8 cellular contexts compared by ENCODE assay signal in the genomic region with DNA sequence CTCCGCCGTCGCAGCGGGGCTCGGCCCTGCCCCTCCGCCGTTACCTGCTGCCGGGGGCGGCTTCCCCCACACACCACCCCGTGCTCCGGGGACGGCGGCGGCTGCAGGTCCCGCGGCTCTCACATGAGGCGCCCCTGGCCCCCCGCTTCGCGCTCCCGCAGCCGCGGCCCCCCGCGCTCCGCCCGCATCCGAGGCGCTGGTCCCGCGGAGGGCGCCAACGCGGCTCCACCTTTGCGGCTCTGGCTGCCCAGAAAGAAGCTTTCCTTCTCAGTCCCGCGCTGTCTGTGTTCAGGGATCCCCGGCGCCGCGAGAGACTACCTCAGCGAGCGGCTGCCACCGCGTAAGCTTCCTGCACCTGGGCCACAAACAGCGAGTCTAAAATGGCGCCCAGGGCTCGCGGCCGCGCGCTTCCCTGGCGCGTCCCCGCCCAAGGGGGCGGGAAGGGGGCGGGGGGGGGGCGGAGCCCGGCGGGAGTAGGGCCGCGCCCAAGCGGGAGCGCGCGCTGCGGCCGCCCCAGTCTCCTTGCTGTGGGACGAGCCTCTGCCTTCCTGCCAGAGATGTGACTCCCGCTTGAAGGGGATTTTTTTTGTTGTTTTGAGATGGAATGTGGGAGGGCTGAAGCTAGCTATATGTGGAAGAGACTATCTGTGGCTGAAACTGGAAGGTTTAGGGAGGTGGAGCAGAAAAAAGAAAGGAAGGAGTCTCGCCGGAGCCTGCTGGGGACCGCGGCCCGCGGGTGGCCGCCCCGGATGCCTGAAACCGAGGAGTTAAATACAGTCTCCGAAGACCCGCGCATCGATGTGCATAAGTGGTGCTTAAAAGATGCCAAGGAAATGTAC. TPM values are rescaled to one million over a fixed set of nuclear protein-coding genes. Genes with fewer than 3 reads are reported as not detected.
DNase-seq lines count a peak whose midpoint lies in the region; ATAC-seq and TF ChIP-seq lines count a peak whose summit lies in the region.

A gene with protein sequence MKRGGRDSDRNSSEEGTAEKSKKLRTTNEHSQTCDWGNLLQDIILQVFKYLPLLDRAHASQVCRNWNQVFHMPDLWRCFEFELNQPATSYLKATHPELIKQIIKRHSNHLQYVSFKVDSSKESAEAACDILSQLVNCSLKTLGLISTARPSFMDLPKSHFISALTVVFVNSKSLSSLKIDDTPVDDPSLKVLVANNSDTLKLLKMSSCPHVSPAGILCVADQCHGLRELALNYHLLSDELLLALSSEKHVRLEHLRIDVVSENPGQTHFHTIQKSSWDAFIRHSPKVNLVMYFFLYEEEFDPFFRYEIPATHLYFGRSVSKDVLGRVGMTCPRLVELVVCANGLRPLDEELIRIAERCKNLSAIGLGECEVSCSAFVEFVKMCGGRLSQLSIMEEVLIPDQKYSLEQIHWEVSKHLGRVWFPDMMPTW (minus strand): TSS at position 377 of the 839 bp plus-strand sequence. CDS start 5,299 bp downstream, outside the sequence.

- DNase-seq in DMS153 (lab: John Stamatoyannopoulos, UW): peak; percentile 67
- peak; percentile 94 for DNase-seq in IMR-90
- DNase-seq in activated T-cell treated with anti-CD3 and anti-CD28 coated beads, Interleukin-2, amount 50 U/mL, for 24 hours: peak; percentile 90
- DNase-seq in erythroblast (lab: John Stamatoyannopoulos, UW): peak; percentile 89 to 93
- peak; percentile 83 for DNase-seq in stimulated activated CD8-positive, alpha-beta memory T cell treated with anti-CD3 and anti-CD28 coated beads, Interleukin-4, amount 100 ng/mL, for 48 hours

- H3K27ac ChIP-seq in IMR-90 (ENCODE audit: insufficient read depth, low read length): peak within 1 kb of the TSS; percentile 94

- CTCF ChIA-PET in IMR-90 (lab: Yijun Ruan, JAX): interaction anchor here (1.3 kb wide), 1 partner anchor 47 kb away, joined by 4 read pairs; no protein-coding TSS in a partner anchor

- H4K5ac ChIP-seq in IMR-90 (ENCODE audit: low read depth, low read length): peak within 1 kb of the TSS; percentile 81

- peak within 1 kb of the TSS; percentile 71 for H3K56ac ChIP-seq in IMR-90 (ENCODE audit: extremely low read depth, insufficient read depth, low read length)

- 0% methylated on average over 30 of the region's 83 CpGs; no CpG with 5 or more reads in 1 of the 2 experiments for WGBS in IMR-90 (ENCODE audit: extremely low coverage in 2 of 2, insufficient read length in 1 of 2), 2 experiments

- H3K9ac ChIP-seq in IMR-90 (ENCODE audit: low read depth, low read length) (peak within 1 kb of the TSS; percentile 91), mucosa of stomach (ENCODE audit: low read length) (peak within 1 kb of the TSS; percentile 97)

- peak within 1 kb of the TSS; percentile 99 for H3K4me2 ChIP-seq in IMR-90 (ENCODE audit: low read depth, low read length)

- dilution Hi-C loops in IMR-90 (cut with HindIII; ENCODE audit: low sequenced_read_pairs, unreplicated experiment): no loop called here

- ATAC-seq in GM21529 (IDR thresholded peaks at IDR 0.05; ENCODE audit: unreplicated experiment) (peak; percentile 47), IMR-90 (ENCODE audit: low read depth) (peak; percentile 81)

- H3K4ac ChIP-seq in IMR-90 (ENCODE audit: low read depth, low read length): peak within 1 kb of the TSS; percentile 83

- H2AK5ac ChIP-seq in IMR-90 (ENCODE audit: low read depth, low read length): peak within 1 kb of the TSS; percentile 36; the same call in 1 of the 2 replicates

- peaks cover 35% of the 10 kb centered on the region for H4K20me1 ChIP-seq in IMR-90 (ENCODE audit: insufficient read depth, low read length)

- H4K91ac ChIP-seq in IMR-90 (ENCODE audit: insufficient read depth, low read depth, low read length): peak within 1 kb of the TSS; percentile 77

- peak within 1 kb of the TSS; percentile 88 for H3K23ac ChIP-seq in IMR-90 (ENCODE audit: low read depth, low read length)

- peaks cover 12% of the 10 kb centered on the region for H3K4me1 ChIP-seq in IMR-90 (ENCODE audit: control insufficient read depth, insufficient read depth, low read length)
- peaks cover 13% of the 10 kb centered on the region for H3K4me1 ChIP-seq in mucosa of stomach (ENCODE audit: control insufficient read depth, insufficient read depth, low read length)

- in situ Hi-C loops in IMR-90 (cut with MboI; ENCODE audit: low sequenced_read_pairs): no loop called here

- peak within 1 kb of the TSS; percentile 93 for H2BK5ac ChIP-seq in IMR-90 (ENCODE audit: low read depth, low read length, poor library complexity, severe bottlenecking)

- no peak for TF ChIP-seq CTCF in IMR-90 (conservative IDR thresholded peaks at IDR 0.05; ENCODE audit: low read depth, low read length)

- peaks cover 36% of the 10 kb centered on the region for H3K36me3 Mint-ChIP-seq in activated T-cell treated with anti-CD3 and anti-CD28 coated beads, Interleukin-2, amount 50 U/mL, for 24 hours (ENCODE audit: low read depth)

- H3K9me3 ChIP-seq in IMR-90 (ENCODE audit: control insufficient read depth, insufficient read depth, low read length) (no peaks in the 10 kb centered on the region), mucosa of stomach (ENCODE audit: control insufficient read depth, low read length) (no peaks in the 10 kb centered on the region)

- peaks cover 9% of the 10 kb centered on the region for H3K9me1 ChIP-seq in IMR-90 (ENCODE audit: insufficient read depth, low read length)

- H3K4me3 ChIP-seq in IMR-90 (ENCODE audit: insufficient read depth, low read depth, low read length) (peak within 1 kb of the TSS; percentile 93), mucosa of stomach (ENCODE audit: low read length) (peak within 1 kb of the TSS; percentile 76)

- no TSS peak for BruUV-seq in IMR-90 (replicated peaks; lab: Mats Ljungman, UMichigan)

- peaks cover 6 to 33% of the 10 kb centered on the region in 2 experiments; a peak in 3 of 4 replicates for H3K79me1 ChIP-seq in IMR-90 (ENCODE audit: low read depth in 1 of 2, low read length in 2 of 2)

- peak within 1 kb of the TSS; percentile 97 for H2AFZ ChIP-seq in IMR-90 (replicated peaks; ENCODE audit: low read length, poor library complexity)

- H3K14ac ChIP-seq in IMR-90 (replicated peaks; ENCODE audit: low read depth, low read length): peak within 1 kb of the TSS; percentile 79

- TF ChIP-seq POLR2A in IMR-90 (IDR thresholded peaks at IDR 0.05; ENCODE audit: low read depth, low read length): peak; percentile 53; the same call in 1 of the 2 replicates
- peak; percentile 68 for TF ChIP-seq POLR2A in erythroblast (IDR thresholded peaks at IDR 0.05; ENCODE audit: low read length)

- H4K8ac ChIP-seq in IMR-90 (ENCODE audit: low read depth in 2 of 2, low read length in 2 of 2): peak within 1 kb of the TSS; percentile 10 to 87

- TF ChIP-seq RAD21 in IMR-90 (IDR thresholded peaks at IDR 0.05; ENCODE audit: low read length): no peak

- peak within 1 kb of the TSS; percentile 60 for H2BK120ac ChIP-seq in IMR-90 (ENCODE audit: low read depth, low read length)

- H3K27me3 ChIP-seq in IMR-90 (ENCODE audit: control insufficient read depth, insufficient read depth, low read length): no peaks in the 10 kb centered on the region
- no peaks in the 10 kb centered on the region for H3K27me3 ChIP-seq in mucosa of stomach (ENCODE audit: control insufficient read depth, insufficient read depth, low read length)

- H3K9me3 Mint-ChIP-seq in activated T-cell treated with anti-CD3 and anti-CD28 coated beads, Interleukin-2, amount 50 U/mL, for 24 hours: no peaks in the 10 kb centered on the region

- H2BK15ac ChIP-seq in IMR-90 (ENCODE audit: low read depth, low read length): peak within 1 kb of the TSS; percentile 93; the same call in 1 of the 3 replicates

- POLR2A ChIA-PET in IMR-90 (lab: Charles Lee; ENCODE audit: unreplicated experiment): no interaction called here

- no peaks in the 10 kb centered on the region for H3K27me3 Mint-ChIP-seq in activated T-cell treated with anti-CD3 and anti-CD28 coated beads, Interleukin-2, amount 50 U/mL, for 24 hours

- H3K18ac ChIP-seq in IMR-90 (ENCODE audit: low read depth, low read length): peak within 1 kb of the TSS; percentile 63

- H3K4me1 Mint-ChIP-seq in activated T-cell treated with anti-CD3 and anti-CD28 coated beads, Interleukin-2, amount 50 U/mL, for 24 hours (ENCODE audit: low read depth): peaks cover 56% of the 10 kb centered on the region

- peak within 1 kb of the TSS; percentile 98 for H2AK9ac ChIP-seq in IMR-90 (replicated peaks; ENCODE audit: low read depth, low read length, poor library complexity)

- H3K36me3 ChIP-seq in IMR-90 (ENCODE audit: control insufficient read depth, insufficient read depth, low read length) (no peaks in the 10 kb centered on the region), mucosa of stomach (ENCODE audit: control insufficient read depth, insufficient read depth, low read length) (no peaks in the 10 kb centered on the region)

- no peak within 1 kb of the TSS for H2BK20ac ChIP-seq in IMR-90 (ENCODE audit: low read depth, low read length)

- intact Hi-C loops in IMR-90 (cut with micrococcal nuclease): loop anchor here (1.0 to 2.0 kb wide), 2 partner anchors 300 to 451 kb away; a partner anchor contains a TSS

- peak within 1 kb of the TSS; percentile 99 for H3K27ac Mint-ChIP-seq in activated T-cell treated with anti-CD3 and anti-CD28 coated beads, Interleukin-2, amount 50 U/mL, for 24 hours

- peak within 1 kb of the TSS; percentile 90 for H3K4me3 Mint-ChIP-seq in activated T-cell treated with anti-CD3 and anti-CD28 coated beads, Interleukin-2, amount 50 U/mL, for 24 hours

TF ChIP-seq in IMR-90, 13 proteins besides CTCF, POLR2A, EP300 and RAD21 (continues in another document):
- peak; percentile 20; the same call in 1 of the 2 replicates for TF ChIP-seq MXI1 (IDR thresholded peaks at IDR 0.05; ENCODE audit: borderline replicate concordance, low read depth, low read length)

TF ChIP-seq in PFSK-1, 5 proteins besides CTCF, POLR2A, EP300 and RAD21 (continues in another document):
- TF ChIP-seq FOXP2 (optimal IDR thresholded peaks at IDR 0.05; ENCODE audit: borderline replicate concordance, extremely low read depth, extremely low read length, insufficient read depth) (peak; percentile 33), POLR2AphosphoS5 (IDR thresholded peaks at IDR 0.05; ENCODE audit: low read depth, low read length) (peak; percentile 51; the same call in 1 of the 2 replicates)

RNA-seq across cellular contexts. Expression of the gene that starts here (rescaled TPM):
- 43.6 and 51.1 TPM in 2 replicates for total RNA-seq in IMR-90 (2012; rRNA removed)
- 12.7 and 15.3 TPM in 2 replicates for polyA plus RNA-seq in IMR-90 (2012; rRNA removed)
- 13.3 and 19.0 TPM in 2 replicates for polyA plus RNA-seq in IMR-90 (2012; cell fraction: cytosol; rRNA removed)
- 5.5 and 12.4 TPM in 2 replicates for polyA plus RNA-seq in IMR-90 (2012; cell fraction: nucleus; rRNA removed; ENCODE audit: low replicate concordance)
- polyA plus RNA-seq in PFSK-1 (2012; ENCODE audit: insufficient read length, low read depth): 13.3 TPM

Comparison
In these comparisons a context has a peak if more than half of its experiments do, and no peak if none do; other contexts are left out.
1. Peak in every context shown above with its lines: DNase-seq, ATAC-seq, H3K4me3 ChIP-seq and H3K27ac ChIP-seq.